In the genomic region with DNA sequence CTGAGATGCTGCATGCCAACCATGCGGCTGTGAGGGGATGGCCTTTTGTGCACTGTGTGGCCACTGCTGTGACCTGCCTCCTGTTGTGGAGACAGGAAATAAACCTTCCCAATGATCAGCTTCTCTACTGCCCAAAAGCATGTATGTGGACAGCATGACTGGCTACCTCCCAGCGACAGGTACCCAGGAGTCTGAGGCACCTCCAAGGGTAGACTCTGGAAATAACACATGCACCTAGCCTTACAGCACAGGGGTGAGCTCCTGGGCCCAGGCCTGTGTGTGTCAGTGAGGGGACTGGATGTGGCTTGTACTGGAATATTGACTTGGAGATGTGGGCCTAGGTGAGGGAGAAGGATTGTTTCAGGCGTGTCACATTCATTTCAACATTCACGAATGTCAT, we compare ENCODE assay signal across 2 cellular contexts.
TF ChIP-seq lines count a peak whose summit lies in the region.

No MANE protein-coding gene starts in this region.

TF ChIP-seq in WTC11, 78 proteins besides CTCF, POLR2A, EP300 and RAD21 (continued from another document):
- TF ChIP-seq, protein P1, sequence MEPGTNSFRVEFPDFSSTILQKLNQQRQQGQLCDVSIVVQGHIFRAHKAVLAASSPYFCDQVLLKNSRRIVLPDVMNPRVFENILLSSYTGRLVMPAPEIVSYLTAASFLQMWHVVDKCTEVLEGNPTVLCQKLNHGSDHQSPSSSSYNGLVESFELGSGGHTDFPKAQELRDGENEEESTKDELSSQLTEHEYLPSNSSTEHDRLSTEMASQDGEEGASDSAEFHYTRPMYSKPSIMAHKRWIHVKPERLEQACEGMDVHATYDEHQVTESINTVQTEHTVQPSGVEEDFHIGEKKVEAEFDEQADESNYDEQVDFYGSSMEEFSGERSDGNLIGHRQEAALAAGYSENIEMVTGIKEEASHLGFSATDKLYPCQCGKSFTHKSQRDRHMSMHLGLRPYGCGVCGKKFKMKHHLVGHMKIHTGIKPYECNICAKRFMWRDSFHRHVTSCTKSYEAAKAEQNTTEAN (CRISPR knock-in tag; IDR thresholded peaks at IDR 0.05) = no peak
- TF ChIP-seq, protein P2, sequence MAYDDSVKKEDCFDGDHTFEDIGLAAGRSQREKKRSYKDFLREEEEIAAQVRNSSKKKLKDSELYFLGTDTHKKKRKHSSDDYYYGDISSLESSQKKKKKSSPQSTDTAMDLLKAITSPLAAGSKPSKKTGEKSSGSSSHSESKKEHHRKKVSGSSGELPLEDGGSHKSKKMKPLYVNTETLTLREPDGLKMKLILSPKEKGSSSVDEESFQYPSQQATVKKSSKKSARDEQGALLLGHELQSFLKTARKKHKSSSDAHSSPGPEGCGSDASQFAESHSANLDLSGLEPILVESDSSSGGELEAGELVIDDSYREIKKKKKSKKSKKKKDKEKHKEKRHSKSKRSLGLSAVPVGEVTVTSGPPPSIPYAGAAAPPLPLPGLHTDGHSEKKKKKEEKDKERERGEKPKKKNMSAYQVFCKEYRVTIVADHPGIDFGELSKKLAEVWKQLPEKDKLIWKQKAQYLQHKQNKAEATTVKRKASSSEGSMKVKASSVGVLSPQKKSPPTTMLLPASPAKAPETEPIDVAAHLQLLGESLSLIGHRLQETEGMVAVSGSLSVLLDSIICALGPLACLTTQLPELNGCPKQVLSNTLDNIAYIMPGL (CRISPR knock-in tag; IDR thresholded peaks at IDR 0.05) = no peak
- TF ChIP-seq CREB1 (CRISPR knock-in tag; IDR thresholded peaks at IDR 0.05) = no peak

TF ChIP-seq in endothelial cell of umbilical vein, 7 proteins besides CTCF, POLR2A, EP300 and RAD21 (continued from another document):
- no peak for TF ChIP-seq GATA2 (IDR thresholded peaks at IDR 0.05; ENCODE audit: insufficient read depth, insufficient read length, low read depth, low read length)
